28 cellular contexts compared by ENCODE assay signal in genomic region chr5:103006921-103007320, GRCh38.
"Had no signal": no experiment of that assay in that cellular context is flagged by ENCODE, and none has a peak within 500 bp of the region (broad histone marks: within the 10 kb centered on the region; RNA-seq: fewer than 3 reads in every experiment).

No MANE protein-coding gene starts in this region.

- H3K27ac Mint-ChIP-seq: stimulated activated effector memory CD8-positive, alpha-beta T cell treated with anti-CD3 and anti-CD28 coated beads, Interleukin-12 subunit alpha, Interleukin-12 subunit beta, amount 100 ng/mL, for 72 hours; stimulated activated memory B cell treated with anti-CD40 and anti-IgM and Interleukin-4, amounts not matched to agents 10 μg/mL and 1 μg/mL and 100 μg/mL, for 72 hours; stimulated activated naive B cell treated with anti-CD40 and anti-IgM and Interleukin-4, amounts not matched to agents 10 μg/mL and 1 μg/mL and 100 μg/mL, for 72 hours; stimulated activated naive CD8-positive, alpha-beta T cell treated with anti-CD3 and anti-CD28 coated beads, Interleukin-15, amount 100 ng/mL, for 72 hours; stimulated activated naive CD8-positive, alpha-beta T cell treated with anti-CD3 and anti-CD28 coated beads, Interleukin-15, Interleukin-2, amounts not matched to agents 100 ng/mL and 50 ng/mL, for 24 hours; type B pancreatic cell had no signal

- H3K4me3 ChIP-seq: stomach, suprapubic skin, testis, thoracic aorta, thyroid gland, tibial artery, tibial nerve, transverse colon, upper lobe of left lung, upper lobe of right lung, uterus, vagina had no signal

- H3K27ac ChIP-seq: stomach, suprapubic skin, testis, thoracic aorta, thyroid gland, tibial artery, tibial nerve, transverse colon, upper lobe of left lung, upper lobe of right lung, uterus, vagina had no signal

- H3K36me3 ChIP-seq: thoracic aorta, thyroid gland, transverse colon, uterus, vagina had no signal

- DNase-seq: stimulated activated CD4-positive, alpha-beta T cell treated with anti-CD3 and anti-CD28 coated beads, Interleukin-2, amount 100 ng/mL, for 48 hours; stimulated activated CD4-positive, alpha-beta T cell treated with anti-CD3 and anti-CD28 coated beads, Interleukin-4, amount 100 ng/mL, for 1 hour; stimulated activated CD4-positive, alpha-beta T cell treated with anti-CD3 and anti-CD28 coated beads, Interleukin-4, amount 100 ng/mL, for 24 hours; stimulated activated CD4-positive, alpha-beta T cell treated with anti-CD3 and anti-CD28 coated beads, Interleukin-4, amount 100 ng/mL, for 4 hours; stimulated activated CD8-positive, alpha-beta memory T cell treated with anti-CD3 and anti-CD28 coated beads, Interleukin-4, amount 100 ng/mL, for 48 hours; stimulated activated naive B cell treated with anti-CD40 and anti-IgM and Interleukin-4, amounts not matched to agents 10 μg/mL and 1 μg/mL and 100 μg/mL, for 72 hours; stimulated activated naive CD4-positive, alpha-beta T cell; stimulated activated naive CD4-positive, alpha-beta T cell treated with Interleukin-2 at 50 U/mL for 16 hours; stimulated activated naive CD8-positive, alpha-beta T cell treated with anti-CD3 and anti-CD28 coated beads, Interleukin-15, amount 100 ng/mL, for 72 hours; stimulated activated naive CD8-positive, alpha-beta T cell treated with anti-CD3 and anti-CD28 coated beads, Interleukin-15, Interleukin-2, amounts not matched to agents 100 U/mL and 50 U/mL, for 24 hours; stomach; substantia nigra; testis; tibial artery; transverse colon; trophoblast cell; upper lobe of left lung; upper lobe of right lung; uterus had no signal

- H3K9me3 Mint-ChIP-seq: stimulated activated effector memory CD8-positive, alpha-beta T cell treated with anti-CD3 and anti-CD28 coated beads, Interleukin-12 subunit alpha, Interleukin-12 subunit beta, amount 100 ng/mL, for 72 hours; stimulated activated naive CD8-positive, alpha-beta T cell treated with anti-CD3 and anti-CD28 coated beads, Interleukin-15, Interleukin-2, amounts not matched to agents 100 ng/mL and 50 ng/mL, for 24 hours had no signal

- H3K4me3 Mint-ChIP-seq: stimulated activated effector memory CD8-positive, alpha-beta T cell treated with anti-CD3 and anti-CD28 coated beads, Interleukin-12 subunit alpha, Interleukin-12 subunit beta, amount 100 ng/mL, for 72 hours; stimulated activated memory B cell treated with anti-CD40 and anti-IgM and Interleukin-4, amounts not matched to agents 10 μg/mL and 1 μg/mL and 100 μg/mL, for 72 hours; stimulated activated naive B cell treated with anti-CD40 and anti-IgM and Interleukin-4, amounts not matched to agents 10 μg/mL and 1 μg/mL and 100 μg/mL, for 72 hours; stimulated activated naive CD8-positive, alpha-beta T cell treated with anti-CD3 and anti-CD28 coated beads, Interleukin-15, amount 100 ng/mL, for 72 hours; stimulated activated naive CD8-positive, alpha-beta T cell treated with anti-CD3 and anti-CD28 coated beads, Interleukin-15, Interleukin-2, amounts not matched to agents 100 ng/mL and 50 ng/mL, for 24 hours; type B pancreatic cell had no signal

- H3K4me1 Mint-ChIP-seq: stimulated activated effector memory CD8-positive, alpha-beta T cell treated with anti-CD3 and anti-CD28 coated beads, Interleukin-12 subunit alpha, Interleukin-12 subunit beta, amount 100 ng/mL, for 72 hours; stimulated activated memory B cell treated with anti-CD40 and anti-IgM and Interleukin-4, amounts not matched to agents 10 μg/mL and 1 μg/mL and 100 μg/mL, for 72 hours; stimulated activated naive B cell treated with anti-CD40 and anti-IgM and Interleukin-4, amounts not matched to agents 10 μg/mL and 1 μg/mL and 100 μg/mL, for 72 hours; stimulated activated naive CD8-positive, alpha-beta T cell treated with anti-CD3 and anti-CD28 coated beads, Interleukin-15, amount 100 ng/mL, for 72 hours had no signal

- H3K27me3 ChIP-seq: stomach, suprapubic skin, testis, thyroid gland, tibial artery, tibial nerve, transverse colon, upper lobe of left lung, upper lobe of right lung, uterus, vagina had no signal

- H3K4me1 ChIP-seq: stomach, suprapubic skin, testis, tibial nerve, transverse colon, upper lobe of left lung, upper lobe of right lung, uterus, vagina had no signal

- H3K9me3 ChIP-seq: stomach, suprapubic skin, testis, thoracic aorta, thyroid gland, tibial artery, tibial nerve, transverse colon, upper lobe of left lung, upper lobe of right lung, uterus, vagina had no signal

- H3K27me3 Mint-ChIP-seq: stimulated activated memory B cell treated with anti-CD40 and anti-IgM and Interleukin-4, amounts not matched to agents 10 μg/mL and 1 μg/mL and 100 μg/mL, for 72 hours; stimulated activated naive B cell treated with anti-CD40 and anti-IgM and Interleukin-4, amounts not matched to agents 10 μg/mL and 1 μg/mL and 100 μg/mL, for 72 hours; stimulated activated naive CD8-positive, alpha-beta T cell treated with anti-CD3 and anti-CD28 coated beads, Interleukin-15, amount 100 ng/mL, for 72 hours; stimulated activated naive CD8-positive, alpha-beta T cell treated with anti-CD3 and anti-CD28 coated beads, Interleukin-15, Interleukin-2, amounts not matched to agents 100 ng/mL and 50 ng/mL, for 24 hours; type B pancreatic cell had no signal
